In genomic region chr7:116317907-116318306, GRCh38 we compare ENCODE assay signal across 11 cellular contexts.
A peak's percentile ranks its signal among the peaks of the same experiment; 100 is the strongest.
DNase-seq lines count a peak whose midpoint lies in the region; ATAC-seq and TF ChIP-seq lines count a peak whose summit lies in the region.
"Had no signal": no experiment of that assay in that cellular context is flagged by ENCODE, and none has a peak within 500 bp of the region (broad histone marks: within the 10 kb centered on the region; RNA-seq: fewer than 3 reads in every experiment).

No MANE protein-coding gene starts in this region.

- TF ChIP-seq EP300 in SK-N-SH (IDR thresholded peaks at IDR 0.05; ENCODE audit: borderline replicate concordance in 1 of 2, low read depth in 1 of 2, low read length in 1 of 2) = no peak

- no peak for TF ChIP-seq POLR2A in HCT116 (IDR thresholded peaks at IDR 0.05; ENCODE audit: borderline replicate concordance, extremely low read depth, insufficient read depth, insufficient read length)

- H3K36me3 Mint-ChIP-seq in activated CD4-positive, alpha-beta memory T cell treated with anti-CD3 and anti-CD28 coated beads for 36 hours = no peaks in the 10 kb centered on the region
- H3K36me3 Mint-ChIP-seq: activated naive CD8-positive, alpha-beta T cell treated with anti-CD3 and anti-CD28 coated beads for 36 hours had no signal

- H3K27me3 ChIP-seq in HCT116 (ENCODE audit: insufficient read depth, low read length) (no peaks in the 10 kb centered on the region), SK-N-SH (ENCODE audit: insufficient read depth) (no peaks in the 10 kb centered on the region), hepatocyte (no peaks in the 10 kb centered on the region), stomach smooth muscle (ENCODE audit: control insufficient read depth in 1 of 2, insufficient read depth in 2 of 2, low read length in 2 of 2) (no peaks in the 10 kb centered on the region)
- H3K27me3 ChIP-seq: BLaER1 had no signal

- no peak for ATAC-seq in HCT116

- CTCF ChIA-PET in HCT116 (lab: Charles Lee) = no interaction called here
- CTCF ChIA-PET in SK-N-SH (lab: Yijun Ruan, JAX) = interaction anchor here (1.5 kb wide), 1 partner anchor 179 kb away, joined by 3 read pairs; no protein-coding TSS in a partner anchor
- CTCF ChIA-PET in activated CD4-positive, alpha-beta memory T cell treated with anti-CD3 and anti-CD28 coated beads for 36 hours (lab: Charles Lee) = no interaction called here

- H3K36me3 ChIP-seq in HCT116 (ENCODE audit: control insufficient read depth in 1 of 2, insufficient read depth in 2 of 2, low read length in 2 of 2) (peaks cover 0 to 14% of the 10 kb centered on the region in 2 experiments; a peak in 1 of 4 replicates), SK-N-SH (replicated peaks in 1 of 2; ENCODE audit: control insufficient read depth in 1 of 2, insufficient read depth in 2 of 2, low read length in 1 of 2) (no peaks in the 10 kb centered on the region), hepatocyte (replicated peaks; ENCODE audit: insufficient read depth, low read depth) (no peaks in the 10 kb centered on the region), stomach smooth muscle (ENCODE audit: control insufficient read depth in 2 of 2, insufficient read depth in 2 of 2, low read length in 2 of 2) (no peaks in the 10 kb centered on the region)
- H3K36me3 ChIP-seq: BLaER1 had no signal

- H3K4me3 ChIP-seq in HCT116 (replicated peaks in 1 of 2; ENCODE audit: low read depth in 1 of 2, low read length in 2 of 2) = no peak overlapping the region
- no peak overlapping the region for H3K4me3 ChIP-seq in SK-N-SH (ENCODE audit: low read depth in 2 of 2, low read length in 1 of 2)
- H3K4me3 ChIP-seq in hepatocyte = no peak overlapping the region
- H3K4me3 ChIP-seq in stomach smooth muscle (ENCODE audit: low read length in 2 of 2) = no peak overlapping the region
- H3K4me3 ChIP-seq: BLaER1 had no signal

- H3K27ac ChIP-seq in HCT116 (ENCODE audit: low read depth, low read length) (peak overlapping the region; percentile 89; the same call in 1 of the 2 replicates), SK-N-SH (ENCODE audit: low read depth in 2 of 2, low read length in 1 of 2) (peak overlapping the region; percentile 92 to 93; a peak in 3 of 4 replicates), hepatocyte (peak overlapping the region; percentile 71), stomach smooth muscle (ENCODE audit: low read length) (peak overlapping the region; percentile 72)
- H3K27ac ChIP-seq: BLaER1 had no signal

- intact Hi-C loops in HCT116 (cut with micrococcal nuclease) = loop anchor here (1.0 kb wide), 1 partner anchor 37 kb away; no protein-coding TSS in a partner anchor
- intact Hi-C loops in activated CD4-positive, alpha-beta memory T cell treated with anti-CD3 and anti-CD28 coated beads for 36 hours (cut with micrococcal nuclease) = loop anchor here (1.0 to 10.0 kb wide), 6 partner anchors 23 to 467 kb away; no protein-coding TSS in a partner anchor

- H3K79me2 ChIP-seq in HCT116 (ENCODE audit: insufficient read depth, low read length) (no peaks in the 10 kb centered on the region), SK-N-SH (ENCODE audit: insufficient read depth) (no peaks in the 10 kb centered on the region), hepatocyte (no peaks in the 10 kb centered on the region)

- peaks cover 13% of the 10 kb centered on the region for H3K4me1 Mint-ChIP-seq in activated CD4-positive, alpha-beta memory T cell treated with anti-CD3 and anti-CD28 coated beads for 36 hours (ENCODE audit: low read depth)
- H3K4me1 Mint-ChIP-seq: activated naive CD8-positive, alpha-beta T cell treated with anti-CD3 and anti-CD28 coated beads for 36 hours had no signal

- peaks cover 45% of the 10 kb centered on the region for H3F3A ChIP-seq in SK-N-SH (replicated peaks; ENCODE audit: insufficient read depth)

- TF ChIP-seq RAD21 in HCT116 (IDR thresholded peaks at IDR 0.05; ENCODE audit: low read depth) (no peak), SK-N-SH (IDR thresholded peaks at IDR 0.05; ENCODE audit: low read length) (no peak)

- no TSS peak for BruUV-seq in HCT116 (replicated peaks; lab: Mats Ljungman, UMichigan)

- RAD21 ChIA-PET in HCT116 (lab: Charles Lee; ENCODE audit: low non-redundant PET in 1 of 2, low total read pairs in 2 of 2, uncharacterized antibody in 2 of 2, unreplicated experiment in 2 of 2) = no interaction called here

- POLR2A ChIA-PET in HCT116 (lab: Charles Lee) (no interaction called here), SK-N-SH (lab: Yijun Ruan, JAX) (no interaction called here)
- POLR2A ChIA-PET in activated CD4-positive, alpha-beta memory T cell treated with anti-CD3 and anti-CD28 coated beads for 36 hours (lab: Charles Lee) = no interaction called here

- peaks cover 29 to 54% of the 10 kb centered on the region in 2 experiments for H3K4me1 ChIP-seq in HCT116 (ENCODE audit: control insufficient read depth in 1 of 2, insufficient read depth in 2 of 2, low read length in 2 of 2)
- peaks cover 0 to 26% of the 10 kb centered on the region in 2 experiments; a peak in 3 of 4 replicates for H3K4me1 ChIP-seq in SK-N-SH (ENCODE audit: control insufficient read depth in 1 of 2, insufficient read depth in 2 of 2, low read depth in 1 of 2, low read length in 1 of 2)
- no peaks in the 10 kb centered on the region for H3K4me1 ChIP-seq in hepatocyte (ENCODE audit: insufficient read depth)
- peaks cover 16% of the 10 kb centered on the region for H3K4me1 ChIP-seq in stomach smooth muscle (ENCODE audit: control insufficient read depth, insufficient read depth, low read length)
- H3K4me1 ChIP-seq: BLaER1 had no signal

- H3K4me3 Mint-ChIP-seq in activated CD4-positive, alpha-beta memory T cell treated with anti-CD3 and anti-CD28 coated beads for 36 hours = no peak overlapping the region
- H3K4me3 Mint-ChIP-seq: activated naive CD8-positive, alpha-beta T cell treated with anti-CD3 and anti-CD28 coated beads for 36 hours had no signal

- H3K9me3 Mint-ChIP-seq in activated CD4-positive, alpha-beta memory T cell treated with anti-CD3 and anti-CD28 coated beads for 36 hours = no peaks in the 10 kb centered on the region

- H2AFZ ChIP-seq in HCT116 (ENCODE audit: low read depth, low read length, poor library complexity, severe bottlenecking) = no peak overlapping the region
- H2AFZ ChIP-seq in SK-N-SH (ENCODE audit: low read depth) = no peak overlapping the region
- H2AFZ ChIP-seq in hepatocyte = no peak overlapping the region

- H4K20me1 ChIP-seq in HCT116 (ENCODE audit: insufficient read depth) (no peaks in the 10 kb centered on the region), SK-N-SH (ENCODE audit: insufficient read depth) (no peaks in the 10 kb centered on the region), hepatocyte (ENCODE audit: insufficient read depth, poor library complexity, severe bottlenecking) (no peaks in the 10 kb centered on the region)
- H4K20me1 ChIP-seq: BLaER1 had no signal

- DNase-seq in HCT116 (ENCODE audit: low read depth, low spot score) (no peak), SK-N-SH (no peak), hepatocyte (ENCODE audit: low spot score) (no peak), HT-29 (ENCODE audit: low spot score) (no peak), NCI-H446 (lab: John Stamatoyannopoulos, UW) (no peak), D341Med (ENCODE audit: low spot score) (no peak)
- DNase-seq in activated CD4-positive, alpha-beta memory T cell treated with anti-CD3 and anti-CD28 coated beads for 36 hours = no peak
- DNase-seq: activated naive CD8-positive, alpha-beta T cell treated with anti-CD3 and anti-CD28 coated beads for 36 hours; DND-41 had no signal

- TF ChIP-seq CTCF in HCT116 (IDR thresholded peaks at IDR 0.05 in 2 of 3, conservative IDR thresholded peaks at IDR 0.05 in 1 of 3; ENCODE audit: borderline replicate concordance in 1 of 3, insufficient read depth in 1 of 3, low read depth in 2 of 3, low read length in 2 of 3) (no peak), SK-N-SH (IDR thresholded peaks at IDR 0.05) (no peak), hepatocyte (IDR thresholded peaks at IDR 0.05; ENCODE audit: poor library complexity) (no peak)

- H3K9me2 ChIP-seq in HCT116 (ENCODE audit: insufficient read depth) (no peaks in the 10 kb centered on the region), SK-N-SH (no peaks in the 10 kb centered on the region), hepatocyte (replicated peaks; ENCODE audit: insufficient read depth) (no peaks in the 10 kb centered on the region)

- no peak overlapping the region for H3K27ac Mint-ChIP-seq in activated CD4-positive, alpha-beta memory T cell treated with anti-CD3 and anti-CD28 coated beads for 36 hours
- H3K27ac Mint-ChIP-seq: activated naive CD8-positive, alpha-beta T cell treated with anti-CD3 and anti-CD28 coated beads for 36 hours had no signal

- no peaks in the 10 kb centered on the region for H3K9me3 ChIP-seq in HCT116 (ENCODE audit: control insufficient read depth in 1 of 2, insufficient read depth in 1 of 2, low read depth in 1 of 2, low read length in 2 of 2)
- peaks cover 5% of the 10 kb centered on the region; the same call in 1 of the 2 replicates for H3K9me3 ChIP-seq in SK-N-SH
- no peaks in the 10 kb centered on the region for H3K9me3 ChIP-seq in hepatocyte (ENCODE audit: low read depth)
- peaks cover 0 to 4% of the 10 kb centered on the region in 2 donors for H3K9me3 ChIP-seq in stomach smooth muscle (ENCODE audit: control insufficient read depth in 2 of 2, low read length in 2 of 2)
- H3K9me3 ChIP-seq: BLaER1 had no signal

- H3K9ac ChIP-seq in HCT116 (ENCODE audit: low read length) = peak overlapping the region; percentile 34
- H3K9ac ChIP-seq in SK-N-SH = no peak overlapping the region; the same call in 1 of the 2 replicates
- no peak overlapping the region for H3K9ac ChIP-seq in stomach smooth muscle (ENCODE audit: low read length in 2 of 2)
- H3K9ac ChIP-seq: BLaER1 had no signal

- H3K27me3 Mint-ChIP-seq in activated CD4-positive, alpha-beta memory T cell treated with anti-CD3 and anti-CD28 coated beads for 36 hours = peaks cover 24% of the 10 kb centered on the region

- H3K4me2 ChIP-seq in HCT116 (ENCODE audit: low read length) (peak overlapping the region; percentile 71), SK-N-SH (peak overlapping the region; percentile 35), hepatocyte (no peak overlapping the region)
- H3K4me2 ChIP-seq: BLaER1 had no signal

- WGBS in SK-N-SH (ENCODE audit: low lambda C conversion rate) = 35% methylated on average over 4 of the region's 4 CpGs
- 82% methylated on average over 4 of the region's 4 CpGs for WGBS in hepatocyte (ENCODE audit: low lambda C conversion rate, missing lambda C conversion rate)

TF ChIP-seq in HCT116, 20 proteins besides CTCF, POLR2A, EP300 and RAD21 (continues in another document):
- TF ChIP-seq ATF3 (IDR thresholded peaks at IDR 0.05) (no peak), POLR2AphosphoS5 (IDR thresholded peaks at IDR 0.05; ENCODE audit: low read depth, low read length) (no peak)

TF ChIP-seq in SK-N-SH, 30 proteins besides CTCF, POLR2A, EP300 and RAD21 (continues in another document):
- no peak for TF ChIP-seq MAX (IDR thresholded peaks at IDR 0.05; ENCODE audit: low read depth)
- TF ChIP-seq RXRA (IDR thresholded peaks at IDR 0.05; ENCODE audit: borderline replicate concordance, low read depth) = 0 out of 2 replicates have a peak, but pooled peaks have one; percentile 41
- 0 out of 2 replicates have a peak, but pooled peaks have one; percentile 30 for TF ChIP-seq TCF12 (IDR thresholded peaks at IDR 0.05)

Comparison
In these comparisons a context has a peak if more than half of its experiments do, and no peak if none do; other contexts are left out.
1. Of the 11 proteins assayed by ChIP-seq in both SK-N-SH and HCT116: peak only in SK-N-SH: JUND; only in HCT116: none; in both: none; in neither: 10.